In genomic region chr6:36027501-36028087, GRCh38 we compare ENCODE assay signal across 8 cellular contexts. TPM values are rescaled to one million over a fixed set of nuclear protein-coding genes. Genes with fewer than 3 reads are reported as not detected.
DNase-seq lines count a peak whose midpoint lies in the region; ATAC-seq and TF ChIP-seq lines count a peak whose summit lies in the region.

Gene MAPK14 (plus strand): TSS chr6:36027808. CDS start chr6:36028158, 350 bp downstream.

- H3K9me3 ChIP-seq in WERI-Rb-1 (ENCODE audit: severe bottlenecking): no peaks in the 10 kb centered on the region
- no peaks in the 10 kb centered on the region for H3K9me3 ChIP-seq in mammary epithelial cell (replicated peaks; ENCODE audit: insufficient read depth, low read length)
- no peaks in the 10 kb centered on the region for H3K9me3 ChIP-seq in iPS-18c (ENCODE audit: control insufficient read depth, insufficient read depth, low read length)

- peaks cover 48% of the 10 kb centered on the region for H3K79me2 ChIP-seq in mammary epithelial cell (ENCODE audit: insufficient read depth, low read length)

- peaks cover 15% of the 10 kb centered on the region for H3K36me3 ChIP-seq in WERI-Rb-1
- no peaks in the 10 kb centered on the region for H3K36me3 ChIP-seq in mammary epithelial cell (ENCODE audit: insufficient read depth, low read length)

- DNase-seq in AG08396 (ENCODE audit: low spot score) (peak; percentile 97), NCI-H2227 (lab: John Stamatoyannopoulos, UW; ENCODE audit: unreplicated experiment) (peak; percentile 100), WERI-Rb-1 (peak; percentile 100), mammary epithelial cell (peak; percentile 99)

- dilution Hi-C loops in mammary epithelial cell (cut with HindIII; ENCODE audit: low sequenced_read_pairs): no loop called here

- WGBS in mammary epithelial cell (ENCODE audit: low coverage, missing lambda C conversion rate): 1% methylated on average over 19 of the region's 62 CpGs

- BruUV-seq in mammary epithelial cell (replicated peaks; lab: Mats Ljungman, UMichigan): no TSS peak

- peaks cover 5% of the 10 kb centered on the region for H3K4me1 ChIP-seq in mammary epithelial cell (ENCODE audit: insufficient read depth, low read length)

- peak within 1 kb of the TSS; percentile 82 for H3K4me2 ChIP-seq in mammary epithelial cell (ENCODE audit: insufficient read depth, low read depth, low read length)

- peak within 1 kb of the TSS; percentile 92 for H2AFZ ChIP-seq in mammary epithelial cell (ENCODE audit: low read depth, low read length)

- H3K27ac ChIP-seq in WERI-Rb-1: peak within 1 kb of the TSS; percentile 94
- H3K27ac ChIP-seq in mammary epithelial cell (ENCODE audit: insufficient read depth, low read depth, low read length): peak within 1 kb of the TSS; percentile 91
- peak within 1 kb of the TSS; percentile 65 to 99 (median 92) for H3K27ac ChIP-seq in skin epidermis

- CTCF ChIA-PET in mammary epithelial cell (lab: Charles Lee; ENCODE audit: low non-redundant PET): interaction anchor here (0.5 kb wide), 3 partner anchors 67 to 505 kb away, joined by 3 to 7 read pairs (median 6); no protein-coding TSS in a partner anchor

- H3K9ac ChIP-seq in mammary epithelial cell (ENCODE audit: insufficient read depth, low read length): peak within 1 kb of the TSS; percentile 91

- peak within 1 kb of the TSS; percentile 66 for H3K4me3 ChIP-seq in WERI-Rb-1 (ENCODE audit: low read depth, low read length)
- H3K4me3 ChIP-seq in mammary epithelial cell (replicated peaks in 1 of 3; ENCODE audit: insufficient read depth in 1 of 3, low read depth in 2 of 3, low read length in 3 of 3): peak within 1 kb of the TSS; percentile 65 to 100 (median 98)
- peak within 1 kb of the TSS; percentile 93 for H3K4me3 ChIP-seq in iPS-18c (ENCODE audit: insufficient read depth, low read depth, low read length)
- peak within 1 kb of the TSS; percentile 77 to 99 (median 92) for H3K4me3 ChIP-seq in skin epidermis

- peaks cover under 1% of the 10 kb centered on the region for H4K20me1 ChIP-seq in mammary epithelial cell (ENCODE audit: insufficient read depth, low read length)

- no peaks in the 10 kb centered on the region for H3K27me3 ChIP-seq in WERI-Rb-1 (ENCODE audit: insufficient read depth, low read depth, severe bottlenecking)
- no peaks in the 10 kb centered on the region for H3K27me3 ChIP-seq in mammary epithelial cell (ENCODE audit: insufficient read depth, low read length)

- intact Hi-C loops in mammary epithelial cell (cut with micrococcal nuclease): loop anchor here (1.0 kb wide), 3 partner anchors 68 to 333 kb away; partner anchors contain the start of gene BRPF3

- TF ChIP-seq CTCF in WERI-Rb-1 (IDR thresholded peaks at IDR 0.05; ENCODE audit: low read depth, low read length) (peak; percentile 98), mammary epithelial cell (conservative IDR thresholded peaks at IDR 0.05 in 1 of 2, IDR thresholded peaks at IDR 0.05 in 1 of 2; ENCODE audit: extremely low read depth in 1 of 2, insufficient read depth in 1 of 2, low read depth in 1 of 2, low read length in 2 of 2) (peak; percentile 74 to 96)

- in situ Hi-C loops in mammary epithelial cell (cut with MboI; ENCODE audit: low sequenced_read_pairs in 2 of 2): loop anchor here (5.0 to 10.0 kb wide), 2 partner anchors 67 to 70 kb away; no protein-coding TSS in a partner anchor

- peak; percentile 87 for ATAC-seq in GM18907 (IDR thresholded peaks at IDR 0.05; ENCODE audit: unreplicated experiment)
- peak; percentile 79 for ATAC-seq in HG03159 (IDR thresholded peaks at IDR 0.05; ENCODE audit: unreplicated experiment)

RNA-seq across cellular contexts. Expression of gene MAPK14, which starts in this region (rescaled TPM):
- 10 to 100 TPM; 44.4 to 66.8 TPM for total RNA-seq in mammary epithelial cell
- 32.2 TPM for polyA plus RNA-seq in mammary epithelial cell
- polyA minus RNA-seq in mammary epithelial cell: 102 TPM

Comparison
In these comparisons a context has a peak if more than half of its experiments do, and no peak if none do; other contexts are left out.
1. Peak in every context shown above with its lines: DNase-seq, ATAC-seq, H3K4me3 ChIP-seq and H3K27ac ChIP-seq.